In the genomic region with DNA sequence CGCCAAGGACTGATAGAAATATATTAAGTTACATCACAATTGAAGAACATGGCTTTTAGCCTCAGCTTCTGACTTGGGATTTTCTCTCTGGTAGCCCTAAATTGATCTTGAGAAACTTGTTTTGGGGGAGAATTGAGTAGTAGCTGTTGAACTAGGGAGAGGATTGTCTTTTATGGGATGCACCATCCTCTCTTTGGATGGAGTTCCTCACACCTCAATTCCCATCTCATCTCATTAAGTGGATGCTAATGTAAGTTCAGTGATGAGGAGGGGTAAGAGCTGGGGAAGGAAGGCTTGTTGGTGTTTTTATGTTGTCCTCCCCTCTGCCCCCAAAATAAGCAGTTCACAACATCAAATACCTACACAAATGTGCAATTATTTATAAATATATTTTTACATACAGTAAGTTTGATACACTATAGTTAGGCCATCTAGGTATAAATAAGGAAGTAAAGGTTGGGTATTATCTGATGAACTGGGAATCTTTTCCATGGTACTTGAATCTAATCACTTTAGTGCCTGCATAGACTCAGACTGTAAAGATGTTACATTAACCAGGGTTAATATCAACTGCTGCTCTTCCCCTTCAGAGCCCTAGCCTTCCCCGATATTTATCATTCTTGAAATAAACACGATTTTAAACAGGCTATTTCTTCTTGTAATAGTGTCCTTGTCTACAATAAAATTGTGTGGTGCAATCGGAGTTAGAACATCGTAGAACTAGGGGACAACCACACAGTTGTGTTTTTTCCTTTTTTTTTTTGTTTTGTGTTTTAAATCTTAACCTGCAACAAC, we compare ENCODE assay signal across 15 cellular contexts. TPM values are rescaled to one million over a fixed set of nuclear protein-coding genes. Genes with fewer than 3 reads are reported as not detected.
DNase-seq lines count a peak whose midpoint lies in the region; ATAC-seq, FAIRE-seq and TF ChIP-seq lines count a peak whose summit lies in the region.
"Had no signal": no experiment of that assay in that cellular context is flagged by ENCODE, and none has a peak within 500 bp of the region (broad histone marks: within the 10 kb centered on the region; RNA-seq: fewer than 3 reads in every experiment).

No MANE protein-coding gene starts in this region.

- peaks cover 13% of the 10 kb centered on the region for H3K36me3 Mint-ChIP-seq in osteocyte (ENCODE audit: unreplicated experiment)
- H3K36me3 Mint-ChIP-seq in activated T-cell treated with anti-CD3 and anti-CD28 coated beads, Interleukin-2, amount 50 U/mL, for 72 hours (ENCODE audit: insufficient read depth in 2 of 2) = peaks cover 1 to 3% of the 10 kb centered on the region in 2 donors

- peaks cover 67% of the 10 kb centered on the region for H3K4me1 Mint-ChIP-seq in osteocyte (ENCODE audit: unreplicated experiment)
- H3K4me1 Mint-ChIP-seq in activated T-cell treated with anti-CD3 and anti-CD28 coated beads, Interleukin-2, amount 50 U/mL, for 72 hours (ENCODE audit: low read depth) = peaks cover 21% of the 10 kb centered on the region

- no peak overlapping the region for H2AFZ ChIP-seq in ACC112 (ENCODE audit: low read length, unreplicated experiment)

- peaks cover 90% of the 10 kb centered on the region for H3K79me2 ChIP-seq in ACC112 (ENCODE audit: control insufficient read depth, insufficient read depth, low read length, unreplicated experiment)

- no peaks in the 10 kb centered on the region for H3K9me3 ChIP-seq in esophagus squamous epithelium
- H3K9me3 ChIP-seq: MG63 had no signal

- no peak for ATAC-seq in activated T-cell treated with anti-CD3 and anti-CD28 coated beads, Interleukin-2, amount 50 U/mL, for 72 hours (replicated peaks in 1 of 2)
- ATAC-seq in HG02678 (IDR thresholded peaks at IDR 0.05; ENCODE audit: unreplicated experiment) = no peak
- ATAC-seq: left colon had no signal

- H3K27ac ChIP-seq in ACC112 (ENCODE audit: low read depth, low read length) (peak overlapping the region; percentile 80), esophagus squamous epithelium (peak overlapping the region; percentile 13 to 91 (median 70))

- H3K4me1 ChIP-seq in ACC112 (ENCODE audit: control insufficient read depth, insufficient read depth, low read length, unreplicated experiment) (peaks cover 51% of the 10 kb centered on the region), esophagus squamous epithelium (peaks cover 8 to 78% (median 14%) of the 10 kb centered on the region in 3 donors)

- no peak for FAIRE-seq in GM19239 (lab: Jason Lieb, UNC)

- intact Hi-C loops in esophagus squamous epithelium (cut with DNase I) = loop anchor here (10.0 kb wide), 1 partner anchor 405 kb away; no protein-coding TSS in a partner anchor

- no peaks in the 10 kb centered on the region for H3K27me3 Mint-ChIP-seq in osteocyte (ENCODE audit: unreplicated experiment)
- peaks cover 40% of the 10 kb centered on the region for H3K27me3 Mint-ChIP-seq in activated T-cell treated with anti-CD3 and anti-CD28 coated beads, Interleukin-2, amount 50 U/mL, for 72 hours (ENCODE audit: low read depth)
- H3K27me3 Mint-ChIP-seq: progenitor cell of endocrine pancreas had no signal

- H3K27ac Mint-ChIP-seq in osteocyte (ENCODE audit: unreplicated experiment) = peak overlapping the region; percentile 95
- no peak overlapping the region for H3K27ac Mint-ChIP-seq in activated T-cell treated with anti-CD3 and anti-CD28 coated beads, Interleukin-2, amount 50 U/mL, for 72 hours
- H3K27ac Mint-ChIP-seq: activated CD4-positive, alpha-beta T cell treated with anti-CD3 and anti-CD28 coated beads, Interleukin-2, amount 10 ng/mL, durations not matched to agents 24 days and 14 days; B cell; progenitor cell of endocrine pancreas had no signal

- no peaks in the 10 kb centered on the region for H3K27me3 ChIP-seq in ACC112 (ENCODE audit: insufficient read depth, low read length)
- H3K27me3 ChIP-seq in esophagus squamous epithelium = no peaks in the 10 kb centered on the region
- H3K27me3 ChIP-seq: MG63 had no signal

- TF ChIP-seq POLR2A in NB4 (IDR thresholded peaks at IDR 0.05; ENCODE audit: extremely low read depth, insufficient read length) = no peak
- TF ChIP-seq POLR2A in esophagus squamous epithelium (IDR thresholded peaks at IDR 0.05) = no peak

- H3K36me3 ChIP-seq in ACC112 (ENCODE audit: insufficient read depth, low read length) = no peaks in the 10 kb centered on the region
- peaks cover 0 to 1% (median 0%) of the 10 kb centered on the region in 3 donors for H3K36me3 ChIP-seq in esophagus squamous epithelium
- H3K36me3 ChIP-seq: MG63 had no signal

- TF ChIP-seq CTCF in NB4 (IDR thresholded peaks at IDR 0.05; ENCODE audit: low read depth, low read length) = no peak
- TF ChIP-seq CTCF in esophagus squamous epithelium (IDR thresholded peaks at IDR 0.05) = no peak
- no peak for TF ChIP-seq CTCF in osteocyte (IDR thresholded peaks at IDR 0.05)

- H3K4me3 Mint-ChIP-seq in osteocyte (ENCODE audit: unreplicated experiment) = peak overlapping the region; percentile 89
- H3K4me3 Mint-ChIP-seq in activated T-cell treated with anti-CD3 and anti-CD28 coated beads, Interleukin-2, amount 50 U/mL, for 72 hours = no peak overlapping the region
- H3K4me3 Mint-ChIP-seq: activated CD4-positive, alpha-beta T cell treated with anti-CD3 and anti-CD28 coated beads, Interleukin-2, amount 10 ng/mL, durations not matched to agents 24 days and 14 days; B cell had no signal

- H3K4me3 ChIP-seq in ACC112 (ENCODE audit: low read depth, low read length) (peak overlapping the region; percentile 93), NB4 (ENCODE audit: low read depth, low read length) (peak overlapping the region; percentile 4), esophagus squamous epithelium (peak overlapping the region in 3 of 4 donors; percentile 1 to 79 (median 65))
- H3K4me3 ChIP-seq: MG63 had no signal

- H3K9me3 Mint-ChIP-seq in osteocyte (ENCODE audit: unreplicated experiment) = no peaks in the 10 kb centered on the region
- H3K9me3 Mint-ChIP-seq in activated T-cell treated with anti-CD3 and anti-CD28 coated beads, Interleukin-2, amount 50 U/mL, for 72 hours = no peaks in the 10 kb centered on the region
- H3K9me3 Mint-ChIP-seq: activated CD4-positive, alpha-beta T cell treated with anti-CD3 and anti-CD28 coated beads, Interleukin-2, amount 10 ng/mL, durations not matched to agents 24 days and 14 days had no signal

- DNase-seq in NB4 (ENCODE audit: low read depth) = no peak
- no peak for DNase-seq in esophagus squamous epithelium (lab: John Stamatoyannopoulos, UW)
- no peak for DNase-seq in osteocyte (ENCODE audit: extremely low spot score, unreplicated experiment)
- DNase-seq in NCI-H1436 treated with DMSO at 0.1 percent for 48 hours (lab: John Stamatoyannopoulos, UW) = no peak
- no peak for DNase-seq in GM19239 (ENCODE audit: insufficient read length, low spot score)
- no peak for DNase-seq in activated T-cell treated with anti-CD3 and anti-CD28 coated beads, Interleukin-2, amount 50 U/mL, for 72 hours
- DNase-seq: activated CD4-positive, alpha-beta T cell treated with anti-CD3 and anti-CD28 coated beads, Interleukin-2, amount 10 ng/mL, durations not matched to agents 24 days and 14 days; activated gamma-delta T cell treated with Interleukin-2 at 50 U/mL for 16 hours; left colon; MG63; NCI-H446 treated with DMSO at 0.1 percent for 48 hours had no signal

- WGBS in esophagus squamous epithelium, 2 donors = 33 to 35% methylated on average over 5 of the region's 5 CpGs

RNA-seq across cellular contexts. Expression of gene GJA1, which starts 4.2 kb away (rescaled TPM):
- total RNA-seq in esophagus squamous epithelium (100 to 1,000 TPM in 1 of 4 donors, 10 to 100 TPM in 3; 73.1 to 118 (median 89.4) TPM), osteocyte (283 and 286 TPM in 2 replicates)
- under 1 TPM in 1 of 2 donors, not detected in 1; 0.19 TPM for total RNA-seq in activated T-cell treated with anti-CD3 and anti-CD28 coated beads, Interleukin-2, amount 50 U/mL, for 72 hours
- total RNA-seq: activated CD4-positive, alpha-beta T cell treated with anti-CD3 and anti-CD28 coated beads, Interleukin-2, amount 10 ng/mL, durations not matched to agents 24 days and 14 days; B cell had no signal

Comparison
In these comparisons a context has a peak if more than half of its experiments do, and no peak if none do; other contexts are left out.
1. H3K4me3 ChIP-seq: peak in every context shown above with its lines; median percentile 93 in ACC112; 65 in esophagus squamous epithelium; 4 in NB4.
2. RNA of gene GJA1, which starts 4.2 kb away (total RNA-seq): 283 to 286 TPM in osteocyte and 73.1 to 118 TPM in esophagus squamous epithelium; 0.19 TPM in activated T-cell treated with anti-CD3 and anti-CD28 coated beads, Interleukin-2, amount 50 U/mL, for 72 hours; every median in the first group is over 10 times any median in the second.